Comparison of ENCODE assay signal across 8 cellular contexts in the genomic region with DNA sequence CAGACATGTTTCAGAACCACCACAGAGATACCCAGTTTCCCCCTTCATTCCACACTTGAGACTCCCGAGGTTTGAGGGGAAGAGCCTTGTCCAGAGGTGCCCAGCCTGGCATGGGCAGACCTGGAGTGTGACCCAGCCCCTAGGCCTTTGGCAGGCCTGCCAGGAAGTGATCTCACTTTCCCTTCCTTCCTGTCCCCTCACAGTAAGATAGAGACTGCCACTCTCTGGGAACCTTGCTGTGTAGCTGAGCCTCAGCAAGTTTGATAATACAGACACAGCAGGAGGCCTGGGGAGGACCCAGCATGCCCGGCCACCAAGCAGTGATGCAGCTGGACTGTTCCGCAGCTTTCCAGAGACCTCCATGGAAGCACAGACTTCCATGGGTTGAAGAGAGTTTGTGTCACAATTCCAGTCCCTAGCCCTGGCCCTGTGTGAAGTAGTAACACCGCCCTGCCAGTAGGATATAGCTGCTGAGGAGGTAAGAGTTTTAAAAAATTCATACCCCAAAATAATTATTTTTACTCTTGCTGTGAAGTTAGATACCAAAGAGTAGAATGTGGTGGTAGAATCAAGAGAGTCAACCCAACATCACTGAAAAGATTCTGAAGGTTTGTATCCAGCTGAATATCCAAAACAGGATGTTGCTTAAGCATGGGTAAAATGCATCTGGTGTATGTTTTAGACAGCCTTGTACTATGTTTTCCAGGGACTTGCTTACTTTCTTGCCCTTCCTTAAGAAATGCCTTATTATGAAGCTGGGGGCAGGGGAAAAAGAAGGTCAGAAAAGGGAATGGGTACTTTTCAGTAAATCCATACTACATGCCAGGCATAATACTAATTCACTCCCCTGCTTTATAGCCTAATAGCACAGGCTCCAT. TPM values are rescaled to one million over a fixed set of nuclear protein-coding genes. Genes with fewer than 3 reads are reported as not detected.
A peak's percentile ranks its signal among the peaks of the same experiment; 100 is the strongest.
DNase-seq lines count a peak whose midpoint lies in the region; ATAC-seq and TF ChIP-seq lines count a peak whose summit lies in the region.

No MANE protein-coding gene starts in this region.

- TF ChIP-seq CTCF in BE2C (IDR thresholded peaks at IDR 0.05; ENCODE audit: low read depth, low read length) = peak; percentile 7; the same call in 1 of the 2 replicates
- TF ChIP-seq CTCF in suprapubic skin (IDR thresholded peaks at IDR 0.05) = no peak
- TF ChIP-seq CTCF in body of pancreas (IDR thresholded peaks at IDR 0.05) = no peak

- ATAC-seq in GM21529 (IDR thresholded peaks at IDR 0.05; ENCODE audit: unreplicated experiment) (peak; percentile 50), body of pancreas (no peak)

- H3K27ac Mint-ChIP-seq in T-helper 2 cell treated with Interferon-gamma antibody and Interleukin-4, amounts not matched to agents 5 μg/mL and 100 μg/mL, for 36 hours = peak overlapping the region; percentile 81

- H3K27me3 Mint-ChIP-seq in T-helper 2 cell treated with Interferon-gamma antibody and Interleukin-4, amounts not matched to agents 5 μg/mL and 100 μg/mL, for 36 hours (ENCODE audit: low read depth) = no peaks in the 10 kb centered on the region

- WGBS in suprapubic skin = 59% methylated on average over 4 of the region's 4 CpGs
- 72 to 79% methylated on average over 3 to 4 of the region's 4 CpGs for WGBS in body of pancreas, 2 donors

- H3K4me3 ChIP-seq in BE2C (ENCODE audit: low read depth, low read length) (no peak overlapping the region), suprapubic skin (no peak overlapping the region), body of pancreas (no peak overlapping the region)

- peak overlapping the region; percentile 7 for H3K27ac ChIP-seq in suprapubic skin
- peak overlapping the region in 2 of 4 donors; percentile 19 to 30 for H3K27ac ChIP-seq in body of pancreas

- intact Hi-C loops in cardiac septum (cut with DNase I) = no loop called here
- intact Hi-C loops in body of pancreas (cut with DNase I) = no loop called here

- H3K4me1 ChIP-seq in BE2C (no peaks in the 10 kb centered on the region), suprapubic skin (peaks cover 56% of the 10 kb centered on the region), body of pancreas (peaks cover 22% of the 10 kb centered on the region)

- H3K27me3 ChIP-seq in BE2C (no peaks in the 10 kb centered on the region), suprapubic skin (no peaks in the 10 kb centered on the region), body of pancreas (no peaks in the 10 kb centered on the region)

- H3K9me3 ChIP-seq in BE2C (no peaks in the 10 kb centered on the region), suprapubic skin (no peaks in the 10 kb centered on the region), body of pancreas (no peaks in the 10 kb centered on the region)

- H3K36me3 ChIP-seq in BE2C = no peaks in the 10 kb centered on the region
- no peaks in the 10 kb centered on the region for H3K36me3 ChIP-seq in suprapubic skin
- no peaks in the 10 kb centered on the region for H3K36me3 ChIP-seq in body of pancreas (replicated peaks in 1 of 2; ENCODE audit: insufficient read depth in 1 of 2, low read depth in 2 of 2)

- peaks cover 18% of the 10 kb centered on the region for H3K4me1 Mint-ChIP-seq in T-helper 2 cell treated with Interferon-gamma antibody and Interleukin-4, amounts not matched to agents 5 μg/mL and 100 μg/mL, for 36 hours (ENCODE audit: low read depth)

- TF ChIP-seq POLR2A in suprapubic skin (IDR thresholded peaks at IDR 0.05) = no peak
- no peak for TF ChIP-seq POLR2A in body of pancreas (IDR thresholded peaks at IDR 0.05)

- peak overlapping the region; percentile 76 for H3K4me3 Mint-ChIP-seq in T-helper 2 cell treated with Interferon-gamma antibody and Interleukin-4, amounts not matched to agents 5 μg/mL and 100 μg/mL, for 36 hours

- no peaks in the 10 kb centered on the region for H3K36me3 Mint-ChIP-seq in T-helper 2 cell treated with Interferon-gamma antibody and Interleukin-4, amounts not matched to agents 5 μg/mL and 100 μg/mL, for 36 hours (ENCODE audit: low read depth)

- no peaks in the 10 kb centered on the region for H3K9me3 Mint-ChIP-seq in T-helper 2 cell treated with Interferon-gamma antibody and Interleukin-4, amounts not matched to agents 5 μg/mL and 100 μg/mL, for 36 hours

- DNase-seq in BE2C (no peak), cardiac septum (ENCODE audit: low spot score) (peak; percentile 85), suprapubic skin (ENCODE audit: low spot score in 2 of 2) (no peak), body of pancreas (no peak), GM19238 (ENCODE audit: insufficient read length, low spot score) (no peak), kidney glomerular epithelial cell (lab: John Stamatoyannopoulos, UW) (no peak)
- DNase-seq in T-helper 2 cell treated with Interferon-gamma antibody and Interleukin-4, amounts not matched to agents 5 μg/mL and 100 μg/mL, for 36 hours (ENCODE audit: low spot score) = no peak

- no peak for TF ChIP-seq EP300 in suprapubic skin (IDR thresholded peaks at IDR 0.05)

RNA-seq across cellular contexts. Expression of a gene that starts 16.3 kb away (rescaled TPM):
- polyA plus RNA-seq in BE2C (2012; ENCODE audit: insufficient read depth, insufficient read length, low read depth) = 35.7 TPM
- 274 TPM for total RNA-seq in cardiac septum
- total RNA-seq in suprapubic skin = 10 to 100 TPM; 17.2 to 40.8 (median 32.0) TPM
- 10 to 100 TPM; 43.6 to 64.9 TPM for total RNA-seq in body of pancreas

RNA-seq across cellular contexts. Expression of a gene that starts 52.8 kb away (rescaled TPM):
- polyA plus RNA-seq in BE2C (2012; ENCODE audit: insufficient read depth, insufficient read length, low read depth) = 3.4 TPM
- total RNA-seq in cardiac septum (4.1 TPM), suprapubic skin (1 to 10 TPM; 4.1 to 9.4 (median 7.8) TPM), body of pancreas (1 to 10 TPM; 3.3 to 7.8 TPM)
